8 cellular contexts compared by ENCODE assay signal in the genomic region with DNA sequence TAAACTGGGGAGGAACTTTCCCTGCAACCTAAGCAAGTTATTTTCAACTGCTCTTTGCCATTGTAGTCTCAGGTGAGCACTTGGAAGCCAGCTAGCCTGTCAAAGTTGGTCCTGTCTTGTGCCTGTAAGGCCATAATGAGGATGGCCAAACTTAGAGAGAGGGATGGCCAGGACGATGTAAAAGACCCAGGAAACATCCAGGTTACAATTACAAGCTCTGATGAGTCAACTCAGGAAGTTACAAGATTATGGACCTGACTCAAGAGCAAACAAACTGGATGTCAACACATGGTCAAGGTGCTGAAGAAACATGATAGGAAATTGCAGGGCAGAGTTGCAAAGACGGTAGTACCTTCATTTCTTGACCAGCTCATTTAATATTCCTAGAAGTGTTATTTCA. TPM values are rescaled to one million over a fixed set of nuclear protein-coding genes. Genes with fewer than 3 reads are reported as not detected.
DNase-seq lines count a peak whose midpoint lies in the region; ATAC-seq and TF ChIP-seq lines count a peak whose summit lies in the region.

No MANE protein-coding gene starts in this region.

- H3K27ac ChIP-seq in OCI-LY3 (ENCODE audit: low read length) (peak overlapping the region; percentile 69), endodermal cell (ENCODE audit: low read depth, low read length) (no peak overlapping the region), psoas muscle (peak overlapping the region; percentile 98)

- H3K79me2 ChIP-seq in OCI-LY3 (ENCODE audit: low read length) = peaks cover 66% of the 10 kb centered on the region

- H3K4me2 ChIP-seq in OCI-LY3 (ENCODE audit: low read length) = peak overlapping the region; percentile 88

- TF ChIP-seq CTCF in OCI-LY3 (IDR thresholded peaks at IDR 0.05; ENCODE audit: low read depth, low read length) = no peak
- no peak for TF ChIP-seq CTCF in endodermal cell (conservative IDR thresholded peaks at IDR 0.05)
- no peak for TF ChIP-seq CTCF in psoas muscle (IDR thresholded peaks at IDR 0.05)

- ATAC-seq in psoas muscle = peak in 3 of 4 donors; percentile 9 to 17 (median 12)

- H3K4me1 ChIP-seq in ES-I3 (ENCODE audit: insufficient read depth, low read length) (peaks cover 26% of the 10 kb centered on the region), OCI-LY3 (ENCODE audit: low read length) (peaks cover 36% of the 10 kb centered on the region), endodermal cell (ENCODE audit: control insufficient read depth, insufficient read depth, low read length) (peaks cover 4% of the 10 kb centered on the region), psoas muscle (peaks cover 35% of the 10 kb centered on the region)

- intact Hi-C loops in psoas muscle (cut with DNase I) = no loop called here

- H3K9me3 ChIP-seq in ES-I3 (ENCODE audit: control insufficient read depth, insufficient read depth, low read length) (no peaks in the 10 kb centered on the region), OCI-LY3 (ENCODE audit: insufficient read depth, low read length) (no peaks in the 10 kb centered on the region), endodermal cell (ENCODE audit: control insufficient read depth, low read length) (no peaks in the 10 kb centered on the region), psoas muscle (no peaks in the 10 kb centered on the region)

- H3K4me3 Mint-ChIP-seq in endodermal cell = peak overlapping the region; percentile 86

- peak overlapping the region; percentile 76; the same call in 1 of the 2 replicates for H3K9ac ChIP-seq in ES-I3 (ENCODE audit: low read depth, low read length)
- peak overlapping the region; percentile 90 for H3K9ac ChIP-seq in OCI-LY3 (ENCODE audit: low read length)
- H3K9ac ChIP-seq in endodermal cell (ENCODE audit: extremely low read depth, low read length, poor library complexity, severe bottlenecking) = peak overlapping the region; percentile 81

- peak overlapping the region; percentile 89 for H3K4me3 ChIP-seq in OCI-LY3 (ENCODE audit: low read length)
- H3K4me3 ChIP-seq in endodermal cell (ENCODE audit: low read length) = peak overlapping the region; percentile 82
- peak overlapping the region; percentile 98 for H3K4me3 ChIP-seq in psoas muscle

- 49 to 60% methylated on average over 1 to 2 of the region's 2 CpGs for WGBS in endodermal cell (ENCODE audit: insufficient coverage in 1 of 2, insufficient read length in 1 of 2), 2 experiments
- WGBS in psoas muscle, 3 donors = 17 to 40% (median 22%) methylated on average over 2 of the region's 2 CpGs

- peak overlapping the region; percentile 89 for H3K27ac Mint-ChIP-seq in endodermal cell

- H3K36me3 ChIP-seq in ES-I3 (ENCODE audit: insufficient read depth, low read length) (no peaks in the 10 kb centered on the region; the same call in 1 of the 2 replicates), OCI-LY3 (replicated peaks; ENCODE audit: low read depth, low read length) (peaks cover 32% of the 10 kb centered on the region), endodermal cell (ENCODE audit: control insufficient read depth, insufficient read depth, low read length) (peaks cover 21% of the 10 kb centered on the region), psoas muscle (ENCODE audit: insufficient read depth in 1 of 2, low read depth in 1 of 2) (peaks cover 0 to 25% of the 10 kb centered on the region in 2 donors)

- H3K9me3 Mint-ChIP-seq in endodermal cell = no peaks in the 10 kb centered on the region

- H3K27me3 ChIP-seq in OCI-LY3 (ENCODE audit: low read depth, low read length) (no peaks in the 10 kb centered on the region), endodermal cell (ENCODE audit: control insufficient read depth, insufficient read depth, low read length, poor library complexity, severe bottlenecking) (no peaks in the 10 kb centered on the region), psoas muscle (ENCODE audit: insufficient read depth in 3 of 3, low read length in 2 of 3) (no peaks in the 10 kb centered on the region)

- H2AFZ ChIP-seq in OCI-LY3 (ENCODE audit: low read depth, low read length) = no peak overlapping the region

- H3K4me1 Mint-ChIP-seq in endodermal cell = peaks cover 52% of the 10 kb centered on the region

- H3K27me3 Mint-ChIP-seq in endodermal cell (ENCODE audit: insufficient read depth) = no peaks in the 10 kb centered on the region

- H3K36me3 Mint-ChIP-seq in endodermal cell (ENCODE audit: low read depth) = peaks cover 2% of the 10 kb centered on the region

- H4K20me1 ChIP-seq in OCI-LY3 (ENCODE audit: insufficient read depth, low read length) = peaks cover 57% of the 10 kb centered on the region

- DNase-seq in endodermal cell = no peak
- no peak for DNase-seq in psoas muscle
- DNase-seq in NCI-H774 (lab: John Stamatoyannopoulos, UW) = no peak
- DNase-seq in ureter (ENCODE audit: low spot score) = no peak
- no peak for DNase-seq in NCI-H2227 treated with DMSO at 0.1 percent for 48 hours (lab: John Stamatoyannopoulos, UW)
- DNase-seq in SHP77 (lab: John Stamatoyannopoulos, UW) = no peak

RNA-seq across cellular contexts. Expression of a gene that starts 1.6 kb away (rescaled TPM):
- total RNA-seq in endodermal cell = 10 to 100 TPM; 79.0 to 86.1 TPM
- 50.9 TPM for polyA plus RNA-seq in endodermal cell (2013, experiment 1 of 2)
- polyA plus RNA-seq in endodermal cell (2013, experiment 2 of 2) = 49.5 TPM
- total RNA-seq in psoas muscle = 10 to 100 TPM; 19.3 to 46.1 (median 41.1) TPM
- 10 to 100 TPM; 16.4 to 24.3 (median 17.4) TPM for polyA plus RNA-seq in psoas muscle
- 72.0 TPM for total RNA-seq in ureter

RNA-seq across cellular contexts. Expression of a gene that starts 6.6 kb away (rescaled TPM):
- total RNA-seq in endodermal cell (10 to 100 TPM; 21.2 to 26.7 TPM), psoas muscle (10 to 100 TPM; 16.7 to 27.6 (median 24.4) TPM), ureter (39.7 TPM)
- 35.3 TPM for polyA plus RNA-seq in endodermal cell (2013, experiment 1 of 2)
- polyA plus RNA-seq in endodermal cell (2013, experiment 2 of 2) = 33.0 TPM
- 10 to 100 TPM; 14.3 to 58.5 (median 37.5) TPM for polyA plus RNA-seq in psoas muscle

RNA-seq across cellular contexts. Expression of a gene that starts 25.6 kb away (rescaled TPM):
- total RNA-seq in endodermal cell (100 to 1,000 TPM; 114 to 119 TPM), psoas muscle (10 to 100 TPM; 56.9 to 80.7 (median 64.5) TPM), ureter (76.8 TPM)
- polyA plus RNA-seq in endodermal cell (2013, experiment 1 of 2) = 88.4 TPM
- 72.7 TPM for polyA plus RNA-seq in endodermal cell (2013, experiment 2 of 2)
- polyA plus RNA-seq in psoas muscle = 100 to 1,000 TPM in 1 of 3 donors, 10 to 100 TPM in 2; 39.5 to 125 (median 74.7) TPM

RNA-seq across cellular contexts. Expression of a gene that starts 48.5 kb away (rescaled TPM):
- total RNA-seq in endodermal cell = 10 to 100 TPM; 23.0 to 32.4 TPM
- polyA plus RNA-seq in endodermal cell (2013, experiment 1 of 2) = 66.3 TPM
- 71.5 TPM for polyA plus RNA-seq in endodermal cell (2013, experiment 2 of 2)
- total RNA-seq in psoas muscle = 100 to 1,000 TPM in 3 of 4 donors, 10 to 100 TPM in 1; 57.6 to 152 (median 106) TPM
- polyA plus RNA-seq in psoas muscle = 100 to 1,000 TPM in 1 of 3 donors, 10 to 100 TPM in 2; 64.9 to 142 (median 93.6) TPM
- 186 TPM for total RNA-seq in ureter

RNA-seq across cellular contexts. Expression of a gene that starts 50.9 kb away (rescaled TPM):
- total RNA-seq in endodermal cell (10 to 100 TPM; 40.7 to 60.9 TPM), psoas muscle (10 to 100 TPM; 15.4 to 22.9 (median 16.5) TPM), ureter (47.0 TPM)
- 40.6 TPM for polyA plus RNA-seq in endodermal cell (2013, experiment 1 of 2)
- 40.8 TPM for polyA plus RNA-seq in endodermal cell (2013, experiment 2 of 2)
- 10 to 100 TPM; 22.8 to 39.5 (median 24.5) TPM for polyA plus RNA-seq in psoas muscle
